In genomic region chr17:72976971-72977767, GRCh38 we compare ENCODE assay signal across 1 cellular context.
TF ChIP-seq lines count a peak whose summit lies in the region.

No MANE protein-coding gene starts in this region.

TF ChIP-seq in K562, 482 proteins besides CTCF, POLR2A, EP300 and RAD21 (continued from another document):
- TF ChIP-seq MYBL2 (IDR thresholded peaks at IDR 0.05; ENCODE audit: low read depth) (no peak), MYBL2 (CRISPR knock-in tag; IDR thresholded peaks at IDR 0.05; ENCODE audit: borderline replicate concordance) (no peak), MAX (CRISPR knock-in tag; IDR thresholded peaks at IDR 0.05) (peak; percentile 61), ZNF24 (IDR thresholded peaks at IDR 0.05) (no peak), CLOCK (CRISPR knock-in tag; IDR thresholded peaks at IDR 0.05; ENCODE audit: borderline replicate concordance) (no peak), MNT (conservative IDR thresholded peaks at IDR 0.05) (peak; percentile 34 to 57; a peak in 1 of 4 replicates), MAFG (tag; conservative IDR thresholded peaks at IDR 0.05) (0 out of 2 replicates have a peak, but pooled peaks have one; percentile 3), CXXC5 (CRISPR knock-in tag; IDR thresholded peaks at IDR 0.05) (no peak; the same call in 1 of the 2 replicates), ZZZ3 (IDR thresholded peaks at IDR 0.05) (no peak), PTRF (tag; IDR thresholded peaks at IDR 0.05) (peak; percentile 13; the same call in 1 of the 2 replicates), NFIC (IDR thresholded peaks at IDR 0.05) (peak; percentile 83), USF1 (CRISPR knock-in tag; IDR thresholded peaks at IDR 0.05) (peak; percentile 38; the same call in 1 of the 2 replicates), FOSL1 (tag; conservative IDR thresholded peaks at IDR 0.05) (peak; percentile 74), ETV5 (CRISPR knock-in tag; IDR thresholded peaks at IDR 0.05; ENCODE audit: low read depth) (0 out of 2 replicates have a peak, but pooled peaks have one; percentile 43), ZSCAN32 (CRISPR knock-in tag; IDR thresholded peaks at IDR 0.05) (no peak), ERF (CRISPR knock-in tag; IDR thresholded peaks at IDR 0.05) (no peak), NR2C2 (CRISPR knock-in tag; IDR thresholded peaks at IDR 0.05) (no peak), NR2C2 (tag; IDR thresholded peaks at IDR 0.05) (peak; percentile 50; the same call in 1 of the 2 replicates), JUN (IDR thresholded peaks at IDR 0.05; ENCODE audit: borderline replicate concordance, low read depth, low read length) (peak; percentile 47; the same call in 1 of the 2 replicates), JUN (CRISPR knock-in tag; IDR thresholded peaks at IDR 0.05; ENCODE audit: borderline replicate concordance) (no peak)
- TF ChIP-seq, protein P1, sequence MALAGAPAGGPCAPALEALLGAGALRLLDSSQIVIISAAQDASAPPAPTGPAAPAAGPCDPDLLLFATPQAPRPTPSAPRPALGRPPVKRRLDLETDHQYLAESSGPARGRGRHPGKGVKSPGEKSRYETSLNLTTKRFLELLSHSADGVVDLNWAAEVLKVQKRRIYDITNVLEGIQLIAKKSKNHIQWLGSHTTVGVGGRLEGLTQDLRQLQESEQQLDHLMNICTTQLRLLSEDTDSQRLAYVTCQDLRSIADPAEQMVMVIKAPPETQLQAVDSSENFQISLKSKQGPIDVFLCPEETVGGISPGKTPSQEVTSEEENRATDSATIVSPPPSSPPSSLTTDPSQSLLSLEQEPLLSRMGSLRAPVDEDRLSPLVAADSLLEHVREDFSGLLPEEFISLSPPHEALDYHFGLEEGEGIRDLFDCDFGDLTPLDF (CRISPR knock-in tag; IDR thresholded peaks at IDR 0.05), result no peak
